ENCODE assay signal across 18 cellular contexts in the genomic region with DNA sequence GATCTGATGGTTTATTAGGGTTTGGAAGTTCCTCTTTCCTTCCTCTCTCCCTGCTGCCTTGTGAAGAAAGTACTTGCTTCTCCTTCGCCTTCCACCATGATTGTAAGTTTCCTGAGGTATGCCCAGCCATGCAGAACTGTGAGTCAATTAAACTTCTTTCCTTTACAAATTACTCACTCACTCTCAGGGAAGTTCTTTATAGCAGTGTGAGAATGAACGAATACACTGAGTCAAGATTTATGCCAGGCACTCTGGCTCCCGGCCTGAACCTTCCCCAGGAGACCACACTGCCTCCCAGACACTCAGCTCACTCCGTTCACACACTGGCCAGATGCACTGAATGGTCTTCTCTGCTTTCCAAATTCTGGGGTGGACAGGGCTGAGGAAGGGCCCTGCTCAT.
DNase-seq lines count a peak whose midpoint lies in the region; ATAC-seq and TF ChIP-seq lines count a peak whose summit lies in the region.
"Had no signal": no experiment of that assay in that cellular context is flagged by ENCODE, and none has a peak within 500 bp of the region (broad histone marks: within the 10 kb centered on the region; RNA-seq: fewer than 3 reads in every experiment).

No MANE protein-coding gene starts in this region.

- TF ChIP-seq CTCF in PC-3 (conservative IDR thresholded peaks at IDR 0.05; ENCODE audit: low read depth, low read length), result no peak

- H3F3A ChIP-seq in PC-3 (ENCODE audit: low read length, unreplicated experiment), result no peaks in the 10 kb centered on the region

- H2AFZ ChIP-seq in PC-3 (ENCODE audit: low read length), result no peak overlapping the region
- H2AFZ ChIP-seq: GM23338 had no signal

- in situ Hi-C loops in KBM-7 (cut with MboI; ENCODE audit: low pct_unique_long_range_greater_than_20kb, low sequenced_read_pairs), result no loop called here

- peaks cover 30% of the 10 kb centered on the region for H3K4me1 ChIP-seq in BLaER1
- H3K4me1 ChIP-seq in PC-3 (ENCODE audit: insufficient read depth, low read length), result no peaks in the 10 kb centered on the region
- H3K4me1 ChIP-seq: A549 had no signal

- H3K79me2 ChIP-seq in PC-3 (ENCODE audit: low read length), result no peaks in the 10 kb centered on the region

- no peaks in the 10 kb centered on the region for H3K36me3 ChIP-seq in BLaER1
- H3K36me3 ChIP-seq in PC-3 (ENCODE audit: low read depth, low read length), result no peaks in the 10 kb centered on the region

- H3K27ac ChIP-seq in BLaER1 (no peak overlapping the region), PC-3 (ENCODE audit: low read length) (no peak overlapping the region)
- H3K27ac ChIP-seq: 22Rv1, A549 had no signal

- H4K20me1 ChIP-seq in BLaER1, result no peaks in the 10 kb centered on the region
- no peaks in the 10 kb centered on the region for H4K20me1 ChIP-seq in PC-3 (ENCODE audit: low read length)

- no peak overlapping the region for H3K4me3 ChIP-seq in BLaER1
- no peak overlapping the region for H3K4me3 ChIP-seq in PC-3 (ENCODE audit: low read length)
- H3K4me3 ChIP-seq: A549, GM23338 had no signal

- intact Hi-C loops in PC-3 (cut with micrococcal nuclease), result no loop called here

- no peaks in the 10 kb centered on the region for H3K9me2 ChIP-seq in PC-3 (replicated peaks; ENCODE audit: low read length)

- ATAC-seq in PC-3 (no peak), GM21619 (IDR thresholded peaks at IDR 0.05; ENCODE audit: unreplicated experiment) (no peak)
- ATAC-seq: A549, GM23338 had no signal

- POLR2A ChIA-PET in PC-3 (lab: Charles Lee; ENCODE audit: unreplicated experiment), result interaction anchor here (0.6 kb wide), 1 partner anchor 82 kb away, joined by 3 read pairs; no protein-coding TSS in a partner anchor

- no peaks in the 10 kb centered on the region for H3K27me3 ChIP-seq in BLaER1
- H3K27me3 ChIP-seq in PC-3 (ENCODE audit: low read length), result no peaks in the 10 kb centered on the region

- H3K4me2 ChIP-seq in BLaER1, result peak overlapping the region; percentile 34
- no peak overlapping the region for H3K4me2 ChIP-seq in PC-3 (ENCODE audit: low read length)
- H3K4me2 ChIP-seq: A549, GM23338 had no signal

- H3K9ac ChIP-seq in BLaER1 (no peak overlapping the region), PC-3 (ENCODE audit: low read length) (no peak overlapping the region)

- CTCF ChIA-PET in PC-3 (lab: Charles Lee), result no interaction called here

- H3K9me3 ChIP-seq in BLaER1 (no peaks in the 10 kb centered on the region), PC-3 (ENCODE audit: low read length) (0 out of 2 replicates have a peak, but pooled peaks cover 4% of the 10 kb centered on the region)
- H3K9me3 ChIP-seq: A549 had no signal

- DNase-seq in KBM-7 (peak; percentile 1), astrocyte of the hippocampus (ENCODE audit: low read depth, low spot score) (peak; percentile 11), kidney tubule cell (ENCODE audit: low spot score) (peak; percentile 83), PC-3 (no peak), NCI-H2029 treated with DMSO at 0.1 percent for 48 hours (lab: John Stamatoyannopoulos, UW) (no peak), NCI-H446 (lab: John Stamatoyannopoulos, UW) (no peak)
- DNase-seq: C1 segment of cervical spinal cord; CD4-positive, CD25-positive, alpha-beta regulatory T cell; CD8-positive, alpha-beta memory T cell; COR-L47; DMS79; GDM1; HCEC 1CT had no signal

- BruUV-seq in PC-3 (replicated peaks; lab: Mats Ljungman, UMichigan), result no TSS peak

Comparison
In these comparisons a context has a peak if more than half of its experiments do, and no peak if none do; other contexts are left out.
1. DNase-seq: peak in KBM-7 (single experiment), astrocyte of the hippocampus (single experiment) and kidney tubule cell (single experiment); none in PC-3 (single experiment), NCI-H2029 treated with DMSO at 0.1 percent for 48 hours (single experiment) and NCI-H446 (0 of 2).